Comparison of ENCODE assay signal across 31 cellular contexts in genomic region chr10:58992830-58993460, GRCh38.
DNase-seq lines count a peak whose midpoint lies in the region; ATAC-seq and TF ChIP-seq lines count a peak whose summit lies in the region.
"Had no signal": no experiment of that assay in that cellular context is flagged by ENCODE, and none has a peak within 500 bp of the region (broad histone marks: within the 10 kb centered on the region; RNA-seq: fewer than 3 reads in every experiment).

No MANE protein-coding gene starts in this region.

- H3K4me1 ChIP-seq in DOHH2 (ENCODE audit: control insufficient read depth, low read length) (peaks cover 92% of the 10 kb centered on the region), gastrocnemius medialis (peaks cover 15 to 21% of the 10 kb centered on the region in 2 donors), neural progenitor cell (no peaks in the 10 kb centered on the region)
- H3K4me1 ChIP-seq: esophagus squamous epithelium, foreskin keratinocyte, spleen had no signal

- peak; percentile 11 for DNase-seq in RKO (ENCODE audit: low spot score)
- DNase-seq in foreskin melanocyte, result peak; percentile 76
- no peak for DNase-seq in gastrocnemius medialis
- no peak for DNase-seq in neural progenitor cell (ENCODE audit: low spot score)
- no peak for DNase-seq in stimulated activated CD4-positive, alpha-beta T cell treated with anti-CD3 and anti-CD28 coated beads, Interleukin-2, amount 100 ng/mL, for 48 hours
- no peak for DNase-seq in SW480 (ENCODE audit: low spot score)
- DNase-seq in DMS79 (lab: John Stamatoyannopoulos, UW), result no peak
- DNase-seq: ACHN; activated CD4-positive, alpha-beta T cell treated with anti-CD3 and anti-CD28 coated beads, Interleukin-2, amount 50 U/mL, for 4 hours; activated CD8-positive, alpha-beta memory T cell treated with anti-CD3 and anti-CD28 coated beads, Interleukin-2, amount 10 ng/mL, durations not matched to agents 7 days and 5 days; activated gamma-delta T cell treated with Interleukin-2 at 50 U/mL for 16 hours; activated naive CD8-positive, alpha-beta T cell treated with anti-CD3 and anti-CD28 coated beads, Interleukin-2, amount 10 ng/mL, durations not matched to agents 7 days and 5 days; activated T-cell treated with anti-CD3 and anti-CD28 coated beads, Interleukin-2, amount 50 U/mL, for 4 hours; dermis blood vessel endothelial cell; esophagus squamous epithelium; foreskin keratinocyte; NCI-H1092; NCI-H1694 treated with DMSO at 0.1 percent for 48 hours; NCI-H446 treated with DMSO at 0.1 percent for 48 hours; NCI-H82; spleen; stimulated activated CD4-positive, alpha-beta T cell treated with anti-CD3 and anti-CD28 coated beads, Interleukin-2, amount 100 ng/mL, for 24 hours; stimulated activated naive CD8-positive, alpha-beta T cell treated with anti-CD3 and anti-CD28 coated beads, Interleukin-15, amount 100 ng/mL, for 72 hours; tibial artery had no signal

- H3K9ac ChIP-seq in neural progenitor cell, result no peak overlapping the region

- H3K4me3 Mint-ChIP-seq in neural progenitor cell, result no peak overlapping the region
- H3K4me3 Mint-ChIP-seq: activated CD8-positive, alpha-beta memory T cell treated with anti-CD3 and anti-CD28 coated beads, Interleukin-2, amount 10 ng/mL, durations not matched to agents 7 days and 5 days; activated naive CD8-positive, alpha-beta T cell treated with anti-CD3 and anti-CD28 coated beads, Interleukin-2, amount 10 ng/mL, durations not matched to agents 7 days and 5 days; activated T-cell treated with anti-CD3 and anti-CD28 coated beads, Interleukin-2, amount 50 U/mL, for 4 hours; B cell; central memory CD8-positive, alpha-beta T cell; memory B cell; stimulated activated naive CD8-positive, alpha-beta T cell treated with anti-CD3 and anti-CD28 coated beads, Interleukin-15, amount 100 ng/mL, for 72 hours had no signal

- TF ChIP-seq POLR2A in gastrocnemius medialis (IDR thresholded peaks at IDR 0.05), result no peak

- H3F3A ChIP-seq in DOHH2 (ENCODE audit: control insufficient read depth, insufficient read depth) (peaks cover 19% of the 10 kb centered on the region), neural progenitor cell (ENCODE audit: low read depth) (no peaks in the 10 kb centered on the region)

- H3K4me2 ChIP-seq in DOHH2 (ENCODE audit: low read length) (peak overlapping the region; percentile 86), neural progenitor cell (no peak overlapping the region)

- intact Hi-C loops in gastrocnemius medialis (cut with DNase I; ENCODE audit: low total_unique reads), result no loop called here

- H2AFZ ChIP-seq in neural progenitor cell (replicated peaks), result no peak overlapping the region

- peak in 1 of 2 donors; percentile 72 for ATAC-seq in gastrocnemius medialis
- ATAC-seq: activated CD8-positive, alpha-beta memory T cell treated with anti-CD3 and anti-CD28 coated beads, Interleukin-2, amount 10 ng/mL, durations not matched to agents 7 days and 5 days; activated T-cell treated with anti-CD3 and anti-CD28 coated beads, Interleukin-2, amount 50 U/mL, for 4 hours; foreskin keratinocyte; K562; stimulated activated naive CD8-positive, alpha-beta T cell treated with anti-CD3 and anti-CD28 coated beads, Interleukin-15, amount 100 ng/mL, for 72 hours had no signal

- H3K27me3 Mint-ChIP-seq in neural progenitor cell (ENCODE audit: insufficient read depth, low read depth), result peaks cover 2% of the 10 kb centered on the region
- H3K27me3 Mint-ChIP-seq: activated CD8-positive, alpha-beta memory T cell treated with anti-CD3 and anti-CD28 coated beads, Interleukin-2, amount 10 ng/mL, durations not matched to agents 7 days and 5 days; activated naive CD8-positive, alpha-beta T cell treated with anti-CD3 and anti-CD28 coated beads, Interleukin-2, amount 10 ng/mL, durations not matched to agents 7 days and 5 days; B cell; central memory CD8-positive, alpha-beta T cell; stimulated activated naive CD8-positive, alpha-beta T cell treated with anti-CD3 and anti-CD28 coated beads, Interleukin-15, amount 100 ng/mL, for 72 hours had no signal

- H3K79me2 ChIP-seq in DOHH2 (ENCODE audit: control insufficient read depth, low read length) (no peaks in the 10 kb centered on the region), neural progenitor cell (ENCODE audit: low read depth) (no peaks in the 10 kb centered on the region)

- H3K4me3 ChIP-seq in DOHH2 (ENCODE audit: low read length) (peak overlapping the region; percentile 62), gastrocnemius medialis (no peak overlapping the region), neural progenitor cell (no peak overlapping the region)
- H3K4me3 ChIP-seq: esophagus squamous epithelium, K562, right atrium auricular region, spleen, tibial artery had no signal

- peaks cover 11% of the 10 kb centered on the region for H3K9me3 Mint-ChIP-seq in neural progenitor cell
- H3K9me3 Mint-ChIP-seq: activated naive CD8-positive, alpha-beta T cell treated with anti-CD3 and anti-CD28 coated beads, Interleukin-2, amount 10 ng/mL, durations not matched to agents 7 days and 5 days had no signal

- H4K20me1 ChIP-seq in DOHH2 (ENCODE audit: control insufficient read depth, insufficient read depth, low read depth, low read length) (no peaks in the 10 kb centered on the region), neural progenitor cell (ENCODE audit: low read depth) (no peaks in the 10 kb centered on the region)

- peaks cover 30% of the 10 kb centered on the region for H3K9me3 ChIP-seq in DOHH2 (ENCODE audit: control insufficient read depth, insufficient read depth, low read length)
- H3K9me3 ChIP-seq in gastrocnemius medialis, result no peaks in the 10 kb centered on the region
- H3K9me3 ChIP-seq in neural progenitor cell (ENCODE audit: low read depth), result no peaks in the 10 kb centered on the region
- H3K9me3 ChIP-seq: esophagus squamous epithelium had no signal

- no peak for TF ChIP-seq CTCF in DOHH2 (IDR thresholded peaks at IDR 0.05; ENCODE audit: low read depth, low read length, poor library complexity, severe bottlenecking)
- no peak for TF ChIP-seq CTCF in gastrocnemius medialis (IDR thresholded peaks at IDR 0.05 in 4 of 5, conservative IDR thresholded peaks at IDR 0.05 in 1 of 5)
- no peak for TF ChIP-seq CTCF in neural progenitor cell (IDR thresholded peaks at IDR 0.05)

- peaks cover 4% of the 10 kb centered on the region for H3K36me3 Mint-ChIP-seq in neural progenitor cell
- H3K36me3 Mint-ChIP-seq: activated CD8-positive, alpha-beta memory T cell treated with anti-CD3 and anti-CD28 coated beads, Interleukin-2, amount 10 ng/mL, durations not matched to agents 7 days and 5 days; activated naive CD8-positive, alpha-beta T cell treated with anti-CD3 and anti-CD28 coated beads, Interleukin-2, amount 10 ng/mL, durations not matched to agents 7 days and 5 days; memory B cell had no signal

- no peak overlapping the region for H3K27ac Mint-ChIP-seq in neural progenitor cell
- H3K27ac Mint-ChIP-seq: activated CD8-positive, alpha-beta memory T cell treated with anti-CD3 and anti-CD28 coated beads, Interleukin-2, amount 10 ng/mL, durations not matched to agents 7 days and 5 days; activated naive CD8-positive, alpha-beta T cell treated with anti-CD3 and anti-CD28 coated beads, Interleukin-2, amount 10 ng/mL, durations not matched to agents 7 days and 5 days; B cell; memory B cell; stimulated activated naive CD8-positive, alpha-beta T cell treated with anti-CD3 and anti-CD28 coated beads, Interleukin-15, amount 100 ng/mL, for 72 hours had no signal

- peaks cover 24% of the 10 kb centered on the region for H3K4me1 Mint-ChIP-seq in neural progenitor cell
- H3K4me1 Mint-ChIP-seq: activated CD8-positive, alpha-beta memory T cell treated with anti-CD3 and anti-CD28 coated beads, Interleukin-2, amount 10 ng/mL, durations not matched to agents 7 days and 5 days; activated naive CD8-positive, alpha-beta T cell treated with anti-CD3 and anti-CD28 coated beads, Interleukin-2, amount 10 ng/mL, durations not matched to agents 7 days and 5 days; B cell; central memory CD8-positive, alpha-beta T cell; memory B cell; stimulated activated naive CD8-positive, alpha-beta T cell treated with anti-CD3 and anti-CD28 coated beads, Interleukin-15, amount 100 ng/mL, for 72 hours had no signal

- no peaks in the 10 kb centered on the region for H3K9me2 ChIP-seq in DOHH2 (replicated peaks; ENCODE audit: control insufficient read depth, low read length)

- in situ Hi-C loops in gastrocnemius medialis (cut with MboI; ENCODE audit: low sequenced_read_pairs in 4 of 4), result no loop called here

- H3K27me3 ChIP-seq in DOHH2 (ENCODE audit: control insufficient read depth, low read length), result no peaks in the 10 kb centered on the region
- no peaks in the 10 kb centered on the region for H3K27me3 ChIP-seq in gastrocnemius medialis
- no peaks in the 10 kb centered on the region for H3K27me3 ChIP-seq in neural progenitor cell
- H3K27me3 ChIP-seq: esophagus squamous epithelium, foreskin keratinocyte, right atrium auricular region, spleen, tibial artery had no signal

- peaks cover 22% of the 10 kb centered on the region for H3K36me3 ChIP-seq in DOHH2 (ENCODE audit: control insufficient read depth, low read length)
- no peaks in the 10 kb centered on the region for H3K36me3 ChIP-seq in gastrocnemius medialis
- no peaks in the 10 kb centered on the region for H3K36me3 ChIP-seq in neural progenitor cell
- H3K36me3 ChIP-seq: esophagus squamous epithelium, right atrium auricular region, spleen, tibial artery had no signal

- peak overlapping the region; percentile 96 for H3K27ac ChIP-seq in DOHH2 (ENCODE audit: low read depth, low read length)
- H3K27ac ChIP-seq in gastrocnemius medialis, result peak overlapping the region in 3 of 4 donors; percentile 51 to 80 (median 62)
- H3K27ac ChIP-seq in neural progenitor cell, result no peak overlapping the region
- H3K27ac ChIP-seq: esophagus squamous epithelium, foreskin keratinocyte, RWPE1, spleen, tibial artery had no signal

Comparison
In these comparisons a context has a peak if more than half of its experiments do, and no peak if none do; other contexts are left out.
1. DNase-seq: peak in RKO (single experiment) and foreskin melanocyte (single experiment); none in gastrocnemius medialis (0 of 2), neural progenitor cell (single experiment), stimulated activated CD4-positive, alpha-beta T cell treated with anti-CD3 and anti-CD28 coated beads, Interleukin-2, amount 100 ng/mL, for 48 hours (0 of 2), SW480 (single experiment) and DMS79 (single experiment).